In the genomic region with DNA sequence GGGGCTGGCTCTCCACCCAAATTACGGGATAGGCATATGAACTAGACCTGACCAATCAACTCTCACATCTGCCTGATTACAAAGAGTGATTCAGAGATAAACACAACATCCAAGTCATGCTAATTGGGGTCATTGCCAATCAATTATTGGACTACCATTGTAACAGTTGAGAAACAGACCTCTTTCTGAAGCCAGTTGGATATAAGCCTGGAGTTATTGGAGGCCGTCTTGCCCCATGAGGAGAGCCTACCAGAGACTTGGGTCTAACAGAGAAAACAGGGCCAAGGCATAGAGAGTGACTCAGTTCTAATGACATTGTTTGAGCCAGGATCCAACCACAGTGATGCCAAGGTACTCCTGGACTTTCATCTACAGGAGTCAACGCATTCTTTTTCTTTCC, we compare ENCODE assay signal across 25 cellular contexts.
"Had no signal": no experiment of that assay in that cellular context is flagged by ENCODE, and none has a peak within 500 bp of the region (broad histone marks: within the 10 kb centered on the region; RNA-seq: fewer than 3 reads in every experiment).

No MANE protein-coding gene starts in this region.

- H3K4me1 ChIP-seq: Peyer's patch, SJCRH30 had no signal

- H3K36me3 ChIP-seq: Peyer's patch, SJCRH30 had no signal

- H3K27ac ChIP-seq: Peyer's patch, RWPE1, SJCRH30, VCaP had no signal

- FAIRE-seq: astrocyte had no signal

- H3K9me3 ChIP-seq: SJCRH30 had no signal

- DNase-seq: activated CD4-positive, alpha-beta memory T cell treated with anti-CD3 and anti-CD28 coated beads, Interleukin-2, amount 10 ng/mL, durations not matched to agents 7 days and 5 days; activated CD4-positive, alpha-beta T cell treated with anti-CD3 and anti-CD28 coated beads, Interleukin-2, amount 50 U/mL, for 1 hour; activated CD4-positive, CD25-positive, alpha-beta regulatory T cell; activated gamma-delta T cell treated with Interleukin-2 at 50 U/mL for 16 hours; activated naive CD4-positive, alpha-beta T cell treated with anti-CD3 and anti-CD28 coated beads, Interleukin-2, amount 10 ng/mL, durations not matched to agents 7 days and 5 days; activated naive CD8-positive, alpha-beta T cell treated with anti-CD3 and anti-CD28 coated beads, Interleukin-2, amount 10 ng/mL, durations not matched to agents 7 days and 5 days; activated T-cell treated with anti-CD3 and anti-CD28 coated beads for 4 hours; activated T-cell treated with anti-CD3 and anti-CD28 coated beads, Interleukin-2, amount 50 U/mL, for 72 hours; amniotic stem cell; KG1; NCI-H1092; NCI-H1417; NCI-H1930; NCI-H2107; NCI-H2171 treated with DMSO at 0.1 percent for 48 hours; NCI-H226; NCI-H510A treated with DMSO at 0.1 percent for 48 hours; Peyer's patch; Right ventricle myocardium superior; SJCRH30; SK-N-SH; T-helper 1 cell had no signal

- H3K27me3 ChIP-seq: Peyer's patch, SJCRH30 had no signal

- H3K4me3 ChIP-seq: Peyer's patch, SJCRH30 had no signal
